In genomic region chr19:14517446-14517839, GRCh38 we compare ENCODE assay signal across 8 cellular contexts. TPM values are rescaled to one million over a fixed set of nuclear protein-coding genes. Genes with fewer than 3 reads are reported as not detected.
A peak's percentile ranks its signal among the peaks of the same experiment; 100 is the strongest.
DNase-seq lines count a peak whose midpoint lies in the region; ATAC-seq and TF ChIP-seq lines count a peak whose summit lies in the region.

No MANE protein-coding gene starts in this region.

- H3K9ac ChIP-seq in BLaER1 = peak overlapping the region; percentile 98

- H3K4me2 ChIP-seq in BLaER1 = peak overlapping the region; percentile 98

- peak overlapping the region; percentile 45 for H3K27ac Mint-ChIP-seq in memory B cell

- in situ Hi-C loops in brain microvascular endothelial cell (cut with HindIII; ENCODE audit: low pct_ligation_motif_present, low sequenced_read_pairs) = no loop called here

- DNase-seq in brain microvascular endothelial cell (no peak), memory B cell (ENCODE audit: low spot score in 2 of 2) (no peak), vagina (ENCODE audit: extremely low spot score in 2 of 2) (peak in 1 of 2 donors; percentile 91), NCI-H226 (no peak), NCI-H1105 treated with DMSO at 0.1 percent for 48 hours (lab: John Stamatoyannopoulos, UW) (no peak)
- DNase-seq in stimulated activated naive CD4-positive, alpha-beta T cell treated with Interleukin-2 at 50 U/mL for 16 hours (lab: John Stamatoyannopoulos, UW) = no peak

- peaks cover 45% of the 10 kb centered on the region for H3K36me3 ChIP-seq in BLaER1
- H3K36me3 ChIP-seq in brain microvascular endothelial cell (replicated peaks) = peaks cover 28% of the 10 kb centered on the region
- peaks cover 0 to 32% of the 10 kb centered on the region in 2 donors for H3K36me3 ChIP-seq in vagina

- intact Hi-C loops in vagina (cut with DNase I) = no loop called here

- no peaks in the 10 kb centered on the region for H3K27me3 ChIP-seq in BLaER1
- H3K27me3 ChIP-seq in brain microvascular endothelial cell (replicated peaks) = no peaks in the 10 kb centered on the region
- H3K27me3 ChIP-seq in vagina = no peaks in the 10 kb centered on the region

- H3K36me3 Mint-ChIP-seq in memory B cell = peaks cover 14% of the 10 kb centered on the region

- peak overlapping the region; percentile 92 for H3K4me3 Mint-ChIP-seq in memory B cell

- TF ChIP-seq CTCF in brain microvascular endothelial cell (IDR thresholded peaks at IDR 0.05; ENCODE audit: low read depth, low read length, missing control alignments) (no peak), vagina (IDR thresholded peaks at IDR 0.05) (no peak)

- H3K4me3 ChIP-seq in BLaER1 (peak overlapping the region; percentile 98), brain microvascular endothelial cell (ENCODE audit: low read depth, low read length) (peak overlapping the region; percentile 86), vagina (peak overlapping the region; percentile 70 to 91)

- no peak for TF ChIP-seq POLR2A in vagina (IDR thresholded peaks at IDR 0.05)

- ATAC-seq in HG03108 (IDR thresholded peaks at IDR 0.05; ENCODE audit: unreplicated experiment) (peak; percentile 3), memory B cell (ENCODE audit: low read depth) (no peak)

- no peaks in the 10 kb centered on the region for H3K27me3 Mint-ChIP-seq in memory B cell

- H3K4me1 Mint-ChIP-seq in memory B cell = peaks cover 29% of the 10 kb centered on the region

- H3K27ac ChIP-seq in BLaER1 (peak overlapping the region; percentile 96), brain microvascular endothelial cell (peak overlapping the region; percentile 89), vagina (peak overlapping the region; percentile 100)

- H3K9me3 Mint-ChIP-seq in memory B cell = no peaks in the 10 kb centered on the region

- no peaks in the 10 kb centered on the region for H3K9me3 ChIP-seq in BLaER1
- H3K9me3 ChIP-seq in vagina = no peaks in the 10 kb centered on the region

- H3K4me1 ChIP-seq in BLaER1 (peaks cover 62% of the 10 kb centered on the region), vagina (peaks cover 39% of the 10 kb centered on the region)

- H4K20me1 ChIP-seq in BLaER1 = peaks cover 53% of the 10 kb centered on the region

RNA-seq across cellular contexts. Expression of gene DNAJB1, which starts 0.8 kb away (rescaled TPM):
- 164 TPM for total RNA-seq in vagina

RNA-seq across cellular contexts. Expression of gene TECR, which starts 12.0 kb away (rescaled TPM):
- 110 TPM for total RNA-seq in vagina

RNA-seq across cellular contexts. Expression of gene GIPC1, which starts 21.5 kb away (rescaled TPM):
- total RNA-seq in vagina = 81.0 TPM

RNA-seq across cellular contexts. Expression of gene PTGER1, which starts 42.3 kb away (rescaled TPM):
- total RNA-seq in vagina = not detected

RNA-seq across cellular contexts. Expression of gene NDUFB7, which starts 54.4 kb away (rescaled TPM):
- 375 TPM for total RNA-seq in vagina
